In genomic region chr16:23274968-23275367, GRCh38 we compare ENCODE assay signal across 17 cellular contexts. TPM values are rescaled to one million over a fixed set of nuclear protein-coding genes. Genes with fewer than 3 reads are reported as not detected.
DNase-seq lines count a peak whose midpoint lies in the region; ATAC-seq lines count a peak whose summit lies in the region.
"Had no signal": no experiment of that assay in that cellular context is flagged by ENCODE, and none has a peak within 500 bp of the region (broad histone marks: within the 10 kb centered on the region; RNA-seq: fewer than 3 reads in every experiment).

No MANE protein-coding gene starts in this region.

- DNase-seq in DMS53 (lab: John Stamatoyannopoulos, UW) (peak; percentile 67), DMS53 treated with DMSO at 0.1 percent for 48 hours (lab: John Stamatoyannopoulos, UW; ENCODE audit: unreplicated experiment) (no peak), M059J (ENCODE audit: low read depth) (peak; percentile 15), RPMI8226 (peak; percentile 35), iris pigment epithelial cell (ENCODE audit: low read depth) (peak; percentile 40), dermis blood vessel endothelial cell (no peak), retina (no peak)
- DNase-seq: activated naive CD8-positive, alpha-beta T cell treated with anti-CD3 and anti-CD28 coated beads for 36 hours; CD4-positive, CD25-positive, alpha-beta regulatory T cell; effector memory CD4-positive, alpha-beta T cell; GF-D8; NCI-H2107; nephron progenitor cell had no signal

- ATAC-seq in GM18909 (IDR thresholded peaks at IDR 0.05; ENCODE audit: poor library complexity, unreplicated experiment): no peak
- ATAC-seq: activated CD4-positive, CD25-positive, alpha-beta regulatory T cell treated with anti-CD3 and anti-CD28 coated beads, Interleukin-2, amount 50 U/mL, for 24 hours had no signal

RNA-seq across cellular contexts. Expression of gene SCNN1B, which starts 27.1 kb away (rescaled TPM):
- not detected in 2 replicates for total RNA-seq in M059J (2014; rRNA removed; shearing (Covaris generic))
- total RNA-seq in dermis blood vessel endothelial cell: 10.4 and 24.2 TPM in 2 replicates
- total RNA-seq: A172; activated naive CD8-positive, alpha-beta T cell treated with anti-CD3 and anti-CD28 coated beads for 36 hours; CD4-positive, CD25-positive, alpha-beta regulatory T cell; RPMI7951 had no signal

Comparison
In these comparisons a context has a peak if more than half of its experiments do, and no peak if none do; other contexts are left out.
1. DNase-seq: peak in DMS53 (single experiment), M059J (single experiment), RPMI8226 (single experiment) and iris pigment epithelial cell (single experiment); none in DMS53 treated with DMSO at 0.1 percent for 48 hours (single experiment), dermis blood vessel endothelial cell (single experiment) and retina (single experiment).
2. RNA of gene SCNN1B, which starts 27.1 kb away (total RNA-seq): 10.4 to 24.2 TPM in dermis blood vessel endothelial cell; not detected in M059J; every median in the first group is over 10 times any median in the second.